Comparison of ENCODE assay signal across 11 cellular contexts in genomic region chr14:91573528-91573893, GRCh38.
DNase-seq lines count a peak whose midpoint lies in the region; ATAC-seq and TF ChIP-seq lines count a peak whose summit lies in the region.
"Had no signal": no experiment of that assay in that cellular context is flagged by ENCODE, and none has a peak within 500 bp of the region (broad histone marks: within the 10 kb centered on the region; RNA-seq: fewer than 3 reads in every experiment).

No MANE protein-coding gene starts in this region.

- ATAC-seq in natural killer cell = no peak
- no peak for ATAC-seq in HG03280 (IDR thresholded peaks at IDR 0.05; ENCODE audit: unreplicated experiment)

- no peak overlapping the region for H3K9ac ChIP-seq in BLaER1

- H3K9me3 Mint-ChIP-seq in HFFc6 (peaks cover 12% of the 10 kb centered on the region), natural killer cell (no peaks in the 10 kb centered on the region)

- no peaks in the 10 kb centered on the region for H3K36me3 ChIP-seq in BLaER1
- H3K36me3 ChIP-seq in breast epithelium = no peaks in the 10 kb centered on the region
- no peaks in the 10 kb centered on the region for H3K36me3 ChIP-seq in testis (ENCODE audit: low read depth, missing control alignments)
- H3K36me3 ChIP-seq in Peyer's patch = no peaks in the 10 kb centered on the region
- H3K36me3 ChIP-seq: neutrophil, vagina had no signal

- peaks cover 31% of the 10 kb centered on the region for H3K27me3 ChIP-seq in BLaER1
- no peaks in the 10 kb centered on the region for H3K27me3 ChIP-seq in breast epithelium
- no peaks in the 10 kb centered on the region for H3K27me3 ChIP-seq in testis
- H3K27me3 ChIP-seq in Peyer's patch = peaks cover 0 to 4% of the 10 kb centered on the region in 2 donors
- H3K27me3 ChIP-seq: vagina had no signal

- no peaks in the 10 kb centered on the region for H4K20me1 ChIP-seq in BLaER1

- H3K4me3 Mint-ChIP-seq in HFFc6 (peak overlapping the region; percentile 88; the same call in 1 of the 2 replicates), natural killer cell (peak overlapping the region; percentile 61)

- no peak for TF ChIP-seq POLR2A in breast epithelium (IDR thresholded peaks at IDR 0.05)
- no peak for TF ChIP-seq POLR2A in testis (IDR thresholded peaks at IDR 0.05)
- no peak for TF ChIP-seq POLR2A in Peyer's patch (IDR thresholded peaks at IDR 0.05)

- H3K4me2 ChIP-seq in BLaER1 = peak overlapping the region; percentile 71

- no peak overlapping the region for H3K27ac ChIP-seq in BLaER1
- no peak overlapping the region for H3K27ac ChIP-seq in breast epithelium
- H3K27ac ChIP-seq in testis = peak overlapping the region in 1 of 2 donors; percentile 3
- H3K27ac ChIP-seq in Peyer's patch = no peak overlapping the region
- H3K27ac ChIP-seq: neutrophil, vagina had no signal

- H3K4me1 ChIP-seq in BLaER1 (peaks cover 5% of the 10 kb centered on the region; the same call in 1 of the 2 replicates), breast epithelium (no peaks in the 10 kb centered on the region), testis (no peaks in the 10 kb centered on the region), Peyer's patch (peaks cover 0 to 11% (median 3%) of the 10 kb centered on the region in 4 donors)

- H3K36me3 Mint-ChIP-seq in HFFc6 (ENCODE audit: low read depth) (peaks cover 4% of the 10 kb centered on the region; the same call in 1 of the 2 replicates), natural killer cell (no peaks in the 10 kb centered on the region)

- DNase-seq in HFFc6 (no peak), breast epithelium (ENCODE audit: low spot score in 2 of 2) (no peak), natural killer cell (no peak), testis (no peak), dermis blood vessel endothelial cell (no peak), Peyer's patch (no peak)
- DNase-seq: SIG-M5 had no signal

- intact Hi-C loops in breast epithelium (cut with DNase I; ENCODE audit: low total_unique reads) (no loop called here), natural killer cell (cut with micrococcal nuclease) (no loop called here), testis (cut with DNase I; ENCODE audit: low total_unique reads) (no loop called here)

- TF ChIP-seq CTCF in HFFc6 (IDR thresholded peaks at IDR 0.05) (no peak), breast epithelium (IDR thresholded peaks at IDR 0.05) (no peak), natural killer cell (IDR thresholded peaks at IDR 0.05) (no peak), testis (IDR thresholded peaks at IDR 0.05) (no peak), Peyer's patch (IDR thresholded peaks at IDR 0.05) (no peak)

- H3K4me3 ChIP-seq in BLaER1 (no peak overlapping the region), breast epithelium (peak overlapping the region in 2 of 3 donors; percentile 57 to 74), testis (no peak overlapping the region), Peyer's patch (peak overlapping the region in 1 of 4 donors; percentile 65)

- no peak overlapping the region for H3K27ac Mint-ChIP-seq in HFFc6
- H3K27ac Mint-ChIP-seq in natural killer cell = peak overlapping the region in 1 of 2 donors; percentile 49

- H3K9me3 ChIP-seq in BLaER1 (peaks cover 29% of the 10 kb centered on the region), breast epithelium (peaks cover 0 to 9% of the 10 kb centered on the region in 2 donors), testis (no peaks in the 10 kb centered on the region), Peyer's patch (no peaks in the 10 kb centered on the region)
- H3K9me3 ChIP-seq: neutrophil, vagina had no signal

- H3K27me3 Mint-ChIP-seq in HFFc6 (ENCODE audit: insufficient read depth) (peaks cover 4% of the 10 kb centered on the region; the same call in 1 of the 2 replicates), natural killer cell (ENCODE audit: low read depth in 2 of 2) (peaks cover 20 to 48% of the 10 kb centered on the region in 2 donors)

- H3K4me1 Mint-ChIP-seq in HFFc6 (ENCODE audit: low read depth) (peaks cover 8% of the 10 kb centered on the region), natural killer cell (peaks cover 12 to 16% of the 10 kb centered on the region in 2 donors)

Comparison
In these comparisons a context has a peak if more than half of its experiments do, and no peak if none do; other contexts are left out.
1. H3K4me3 ChIP-seq: peak in breast epithelium (2 of 3); none in BLaER1 (single experiment) and testis (0 of 2).